In genomic region chr17:15849054-15849453, GRCh38 we compare ENCODE assay signal across 8 cellular contexts.
A peak's percentile ranks its signal among the peaks of the same experiment; 100 is the strongest.
DNase-seq lines count a peak whose midpoint lies in the region; ATAC-seq and TF ChIP-seq lines count a peak whose summit lies in the region.
"Not testable (repeated sequence)": the region's sequence is repeated elsewhere in the genome, so short reads cannot be mapped to it uniquely, and the experiment has no call there.

No MANE protein-coding gene starts in this region.

- H3K27ac ChIP-seq in upper lobe of left lung = not testable (repeated sequence)

- H3K4me3 Mint-ChIP-seq in T-helper 2 cell treated with Interferon-gamma antibody and Interleukin-4, amounts not matched to agents 5 μg/mL and 100 μg/mL, for 36 hours; activated T-helper 1 cell treated with anti-CD3 and anti-CD28 coated beads, Interleukin-12 subunit alpha, Interleukin-12 subunit beta, Interleukin-2, Interleukin-4 antibody, amounts not matched to agents 30 ng/mL and 10 ng/mL and 1 ng/mL, durations not matched to agents 14 hours and 24 hours and 36 hours: not testable (repeated sequence)

- not testable (repeated sequence) for H3K36me3 ChIP-seq in upper lobe of left lung

- WGBS in upper lobe of left lung, 2 donors = 27 to 29% methylated on average over 6 of the region's 6 CpGs

- TF ChIP-seq POLR2A in upper lobe of left lung (IDR thresholded peaks at IDR 0.05) = not testable (repeated sequence)

- TF ChIP-seq CTCF in GM12865 (IDR thresholded peaks at IDR 0.05; ENCODE audit: insufficient read depth, low read depth, low read length, missing control alignments) (peak; percentile 30), upper lobe of left lung (IDR thresholded peaks at IDR 0.05) (peak in 3 of 6 experiments; percentile 19 to 42 (median 36))

- not testable (repeated sequence) for H3K27me3 ChIP-seq in upper lobe of left lung

- intact Hi-C loops in activated T-helper 1 cell treated with anti-CD3 and anti-CD28 coated beads, Interleukin-12 subunit alpha, Interleukin-12 subunit beta, Interleukin-2, Interleukin-4 antibody, amounts not matched to agents 30 ng/mL and 10 ng/mL and 1 ng/mL, durations not matched to agents 14 hours and 24 hours and 36 hours (cut with micrococcal nuclease) = loop anchor here (2.0 kb wide), 1 partner anchor 150 kb away; the partner anchor contains the start of genes TTC19 and ZSWIM7

- not testable (repeated sequence) for H3K4me3 ChIP-seq in GM12865 (ENCODE audit: low read depth, low read length); upper lobe of left lung

- TF ChIP-seq EP300 in upper lobe of left lung (IDR thresholded peaks at IDR 0.05) = not testable (repeated sequence)

- H3K27ac Mint-ChIP-seq in T-helper 2 cell treated with Interferon-gamma antibody and Interleukin-4, amounts not matched to agents 5 μg/mL and 100 μg/mL, for 36 hours; activated T-helper 1 cell treated with anti-CD3 and anti-CD28 coated beads, Interleukin-12 subunit alpha, Interleukin-12 subunit beta, Interleukin-2, Interleukin-4 antibody, amounts not matched to agents 30 ng/mL and 10 ng/mL and 1 ng/mL, durations not matched to agents 14 hours and 24 hours and 36 hours: not testable (repeated sequence)

- not testable (repeated sequence) for H3K36me3 Mint-ChIP-seq in T-helper 2 cell treated with Interferon-gamma antibody and Interleukin-4, amounts not matched to agents 5 μg/mL and 100 μg/mL, for 36 hours (ENCODE audit: low read depth); activated T-helper 1 cell treated with anti-CD3 and anti-CD28 coated beads, Interleukin-12 subunit alpha, Interleukin-12 subunit beta, Interleukin-2, Interleukin-4 antibody, amounts not matched to agents 30 ng/mL and 10 ng/mL and 1 ng/mL, durations not matched to agents 14 hours and 24 hours and 36 hours (ENCODE audit: low read depth)

- not testable (repeated sequence) for H3K4me1 Mint-ChIP-seq in T-helper 2 cell treated with Interferon-gamma antibody and Interleukin-4, amounts not matched to agents 5 μg/mL and 100 μg/mL, for 36 hours (ENCODE audit: low read depth); activated T-helper 1 cell treated with anti-CD3 and anti-CD28 coated beads, Interleukin-12 subunit alpha, Interleukin-12 subunit beta, Interleukin-2, Interleukin-4 antibody, amounts not matched to agents 30 ng/mL and 10 ng/mL and 1 ng/mL, durations not matched to agents 14 hours and 24 hours and 36 hours (ENCODE audit: low read depth)

- H3K9me3 ChIP-seq in upper lobe of left lung = not testable (repeated sequence)

- not testable (repeated sequence) for H3K4me1 ChIP-seq in upper lobe of left lung

- ATAC-seq in upper lobe of left lung (ENCODE audit: low FRiP score in 2 of 2) = peak; percentile 86 to 91

- H3K9me3 Mint-ChIP-seq in T-helper 2 cell treated with Interferon-gamma antibody and Interleukin-4, amounts not matched to agents 5 μg/mL and 100 μg/mL, for 36 hours; activated T-helper 1 cell treated with anti-CD3 and anti-CD28 coated beads, Interleukin-12 subunit alpha, Interleukin-12 subunit beta, Interleukin-2, Interleukin-4 antibody, amounts not matched to agents 30 ng/mL and 10 ng/mL and 1 ng/mL, durations not matched to agents 14 hours and 24 hours and 36 hours: not testable (repeated sequence)

- not testable (repeated sequence) for H3K27me3 Mint-ChIP-seq in T-helper 2 cell treated with Interferon-gamma antibody and Interleukin-4, amounts not matched to agents 5 μg/mL and 100 μg/mL, for 36 hours (ENCODE audit: low read depth); activated T-helper 1 cell treated with anti-CD3 and anti-CD28 coated beads, Interleukin-12 subunit alpha, Interleukin-12 subunit beta, Interleukin-2, Interleukin-4 antibody, amounts not matched to agents 30 ng/mL and 10 ng/mL and 1 ng/mL, durations not matched to agents 14 hours and 24 hours and 36 hours (ENCODE audit: insufficient read depth)

- DNase-seq in GM12865 (ENCODE audit: low read depth) (peak; percentile 50), M059J (ENCODE audit: low read depth) (peak; percentile 76), islet precursor cell (peak; percentile 91), upper lobe of left lung (peak; percentile 78 to 80)
- peak; percentile 68 for DNase-seq in T-helper 2 cell treated with Interferon-gamma antibody and Interleukin-4, amounts not matched to agents 5 μg/mL and 100 μg/mL, for 36 hours (ENCODE audit: low spot score)
- peak; percentile 44 for DNase-seq in activated T-helper 1 cell treated with anti-CD3 and anti-CD28 coated beads, Interleukin-12 subunit alpha, Interleukin-12 subunit beta, Interleukin-2, Interleukin-4 antibody, amounts not matched to agents 30 ng/mL and 10 ng/mL and 1 ng/mL, durations not matched to agents 14 hours and 24 hours and 36 hours (ENCODE audit: low spot score)
- peak; percentile 10 for DNase-seq in effector CD4-positive, alpha-beta T cell
- peak; percentile 33 to 56 for DNase-seq in stimulated activated CD4-positive, alpha-beta T cell treated with anti-CD3 and anti-CD28 coated beads, Interleukin-12 subunit alpha, Interleukin-12 subunit beta, amount 100 ng/mL, for 24 hours (ENCODE audit: low read depth in 2 of 2)

Comparison
In these comparisons a context has a peak if more than half of its experiments do, and no peak if none do; other contexts are left out.
1. DNase-seq: peak in every context shown above with its lines; median percentile 91 in islet precursor cell; 79 in upper lobe of left lung; 76 in M059J; 68 in T-helper 2 cell treated with Interferon-gamma antibody and Interleukin-4, amounts not matched to agents 5 μg/mL and 100 μg/mL, for 36 hours; 50 in GM12865; 44 in stimulated activated CD4-positive, alpha-beta T cell treated with anti-CD3 and anti-CD28 coated beads, Interleukin-12 subunit alpha, Interleukin-12 subunit beta, amount 100 ng/mL, for 24 hours; 44 in activated T-helper 1 cell treated with anti-CD3 and anti-CD28 coated beads, Interleukin-12 subunit alpha, Interleukin-12 subunit beta, Interleukin-2, Interleukin-4 antibody, amounts not matched to agents 30 ng/mL and 10 ng/mL and 1 ng/mL, durations not matched to agents 14 hours and 24 hours and 36 hours; 10 in effector CD4-positive, alpha-beta T cell.